Comparison of ENCODE assay signal across 9 cellular contexts in genomic region chr15:45200799-45201556, GRCh38. TPM values are rescaled to one million over a fixed set of nuclear protein-coding genes. Genes with fewer than 3 reads are reported as not detected.
DNase-seq lines count a peak whose midpoint lies in the region; ATAC-seq and TF ChIP-seq lines count a peak whose summit lies in the region.
"Had no signal": no experiment of that assay in that cellular context is flagged by ENCODE, and none has a peak within 500 bp of the region (broad histone marks: within the 10 kb centered on the region; RNA-seq: fewer than 3 reads in every experiment).

No MANE protein-coding gene starts in this region.

- H3K27me3 Mint-ChIP-seq in activated CD4-positive, alpha-beta T cell treated with anti-CD3 and anti-CD28 coated beads, Interleukin-2, amount 10 ng/mL, durations not matched to agents 24 days and 14 days = peaks cover 2% of the 10 kb centered on the region

- DNase-seq in EH (ENCODE audit: low read depth) (peak; percentile 88), NCI-H524 treated with DMSO at 0.1 percent for 48 hours (lab: John Stamatoyannopoulos, UW) (peak; percentile 66), dermis blood vessel endothelial cell (peak; percentile 90)
- DNase-seq in activated CD4-positive, alpha-beta T cell treated with anti-CD3 and anti-CD28 coated beads, Interleukin-2, amount 10 ng/mL, durations not matched to agents 24 days and 14 days = peak; percentile 93
- peak; percentile 76 to 86 for DNase-seq in stimulated activated CD4-positive, alpha-beta T cell treated with anti-CD3 and anti-CD28 coated beads, Interleukin-2, amount 100 ng/mL, for 48 hours

- peak overlapping the region; percentile 97 to 98 for H3K27ac ChIP-seq in liver (ENCODE audit: low read depth in 1 of 2, low read length in 2 of 2)

- intact Hi-C loops in activated CD4-positive, alpha-beta T cell treated with anti-CD3 and anti-CD28 coated beads, Interleukin-2, amount 10 ng/mL, durations not matched to agents 24 days and 14 days (cut with micrococcal nuclease) = loop anchor here (1.0 to 5.0 kb wide), 4 partner anchors 78 to 489 kb away; partner anchors contain the start of genes B2M and PATL2

- TF ChIP-seq CTCF in liver (IDR thresholded peaks at IDR 0.05; ENCODE audit: low read depth, low read length, missing input control) = no peak

- no peaks in the 10 kb centered on the region for H3K27me3 ChIP-seq in liver (ENCODE audit: control insufficient read depth in 4 of 4, insufficient read depth in 4 of 4, low read length in 3 of 4)

- H3K4me1 ChIP-seq in liver (ENCODE audit: control insufficient read depth in 4 of 4, insufficient read depth in 4 of 4, low read length in 3 of 4) = peaks cover 3 to 34% (median 17%) of the 10 kb centered on the region in 4 donors

- H3K27ac Mint-ChIP-seq in activated CD4-positive, alpha-beta T cell treated with anti-CD3 and anti-CD28 coated beads, Interleukin-2, amount 10 ng/mL, durations not matched to agents 24 days and 14 days = no peak overlapping the region
- H3K27ac Mint-ChIP-seq: nephron had no signal

- no peaks in the 10 kb centered on the region for H3K9me3 Mint-ChIP-seq in activated CD4-positive, alpha-beta T cell treated with anti-CD3 and anti-CD28 coated beads, Interleukin-2, amount 10 ng/mL, durations not matched to agents 24 days and 14 days
- H3K9me3 Mint-ChIP-seq: nephron had no signal

- peak overlapping the region; percentile 41 to 72 (median 53) for H3K4me3 ChIP-seq in liver (ENCODE audit: low read depth in 1 of 3, low read length in 3 of 3)

- no peaks in the 10 kb centered on the region for H3K9me3 ChIP-seq in liver (ENCODE audit: control insufficient read depth in 4 of 4, low read length in 3 of 4)

- no peak for TF ChIP-seq RAD21 in liver (IDR thresholded peaks at IDR 0.05)

- no peaks in the 10 kb centered on the region for H3K36me3 Mint-ChIP-seq in activated CD4-positive, alpha-beta T cell treated with anti-CD3 and anti-CD28 coated beads, Interleukin-2, amount 10 ng/mL, durations not matched to agents 24 days and 14 days (ENCODE audit: low read depth)

- H3K9ac ChIP-seq in liver (ENCODE audit: low read depth in 1 of 2, low read length in 2 of 2) = peak overlapping the region; percentile 55 to 90

- no peaks in the 10 kb centered on the region for H3K36me3 ChIP-seq in liver (ENCODE audit: control insufficient read depth in 4 of 4, insufficient read depth in 3 of 4, low read depth in 1 of 4, low read length in 3 of 4)

- ATAC-seq in HG03039 (IDR thresholded peaks at IDR 0.05; ENCODE audit: unreplicated experiment) (peak; percentile 11), HG03108 (IDR thresholded peaks at IDR 0.05; ENCODE audit: unreplicated experiment) (no peak)

- no peak overlapping the region for H3K4me3 Mint-ChIP-seq in activated CD4-positive, alpha-beta T cell treated with anti-CD3 and anti-CD28 coated beads, Interleukin-2, amount 10 ng/mL, durations not matched to agents 24 days and 14 days
- H3K4me3 Mint-ChIP-seq: nephron had no signal

- peaks cover 17% of the 10 kb centered on the region for H3K4me1 Mint-ChIP-seq in activated CD4-positive, alpha-beta T cell treated with anti-CD3 and anti-CD28 coated beads, Interleukin-2, amount 10 ng/mL, durations not matched to agents 24 days and 14 days

- WGBS in liver = 5% methylated on average over 34 of the region's 34 CpGs

TF ChIP-seq in liver, 16 proteins besides CTCF, POLR2A, EP300 and RAD21:
- TF ChIP-seq RXRA (IDR thresholded peaks at IDR 0.05) = no peak
- TF ChIP-seq SP1 (IDR thresholded peaks at IDR 0.05) = no peak
- no peak for TF ChIP-seq EGR1 (IDR thresholded peaks at IDR 0.05; ENCODE audit: low read depth in 2 of 2)
- no peak for TF ChIP-seq FOXA2 (IDR thresholded peaks at IDR 0.05)
- peak; percentile 7 for TF ChIP-seq REST (IDR thresholded peaks at IDR 0.05)
- peak in 1 of 2 donors; percentile 28 for TF ChIP-seq HNF4A (conservative IDR thresholded peaks at IDR 0.05)
- TF ChIP-seq YY1 (IDR thresholded peaks at IDR 0.05) = peak; percentile 96
- peak; percentile 14 for TF ChIP-seq MAX (IDR thresholded peaks at IDR 0.05)
- no peak for TF ChIP-seq FOXA1 (IDR thresholded peaks at IDR 0.05)
- no peak for TF ChIP-seq GABPA (IDR thresholded peaks at IDR 0.05 in 1 of 2, conservative IDR thresholded peaks at IDR 0.05 in 1 of 2)
- no peak for TF ChIP-seq HNF4G (IDR thresholded peaks at IDR 0.05)
- TF ChIP-seq JUND (IDR thresholded peaks at IDR 0.05) = peak; percentile 7 to 14
- TF ChIP-seq TAF1 (conservative IDR thresholded peaks at IDR 0.05) = peak; percentile 9
- peak; percentile 94 for TF ChIP-seq ATF3 (IDR thresholded peaks at IDR 0.05)
- no peak for TF ChIP-seq NR2F2 (IDR thresholded peaks at IDR 0.05)
- TF ChIP-seq ZBTB33 (IDR thresholded peaks at IDR 0.05) = no peak

RNA-seq across cellular contexts. Expression of gene SHF, which starts 13.2 kb away (rescaled TPM):
- total RNA-seq in activated CD4-positive, alpha-beta T cell treated with anti-CD3 and anti-CD28 coated beads, Interleukin-2, amount 10 ng/mL, durations not matched to agents 24 days and 14 days = 14.4 and 16.1 TPM in 2 replicates
- 1.8 and 3.7 TPM in 2 replicates for total RNA-seq in dermis blood vessel endothelial cell
- total RNA-seq in liver = 10 to 100 TPM in 1 of 2 donors, 1 to 10 TPM in 1; 5.0 to 15.2 TPM
- polyA plus RNA-seq in liver = 10 to 100 TPM in 1 of 2 donors, 1 to 10 TPM in 1; 4.7 to 15.7 TPM

RNA-seq across cellular contexts. Expression of gene SLC28A2, which starts 51.1 kb away (rescaled TPM):
- total RNA-seq in activated CD4-positive, alpha-beta T cell treated with anti-CD3 and anti-CD28 coated beads, Interleukin-2, amount 10 ng/mL, durations not matched to agents 24 days and 14 days = not detected in 2 replicates
- total RNA-seq in dermis blood vessel endothelial cell = not detected in 2 replicates
- total RNA-seq in liver = under 1 TPM; under 0.01 to 0.19 TPM
- polyA plus RNA-seq in liver = under 1 TPM in 1 of 2 donors, not detected in 1; 0.02 TPM
